Comparison of ENCODE assay signal across 1 cellular context in the genomic region with DNA sequence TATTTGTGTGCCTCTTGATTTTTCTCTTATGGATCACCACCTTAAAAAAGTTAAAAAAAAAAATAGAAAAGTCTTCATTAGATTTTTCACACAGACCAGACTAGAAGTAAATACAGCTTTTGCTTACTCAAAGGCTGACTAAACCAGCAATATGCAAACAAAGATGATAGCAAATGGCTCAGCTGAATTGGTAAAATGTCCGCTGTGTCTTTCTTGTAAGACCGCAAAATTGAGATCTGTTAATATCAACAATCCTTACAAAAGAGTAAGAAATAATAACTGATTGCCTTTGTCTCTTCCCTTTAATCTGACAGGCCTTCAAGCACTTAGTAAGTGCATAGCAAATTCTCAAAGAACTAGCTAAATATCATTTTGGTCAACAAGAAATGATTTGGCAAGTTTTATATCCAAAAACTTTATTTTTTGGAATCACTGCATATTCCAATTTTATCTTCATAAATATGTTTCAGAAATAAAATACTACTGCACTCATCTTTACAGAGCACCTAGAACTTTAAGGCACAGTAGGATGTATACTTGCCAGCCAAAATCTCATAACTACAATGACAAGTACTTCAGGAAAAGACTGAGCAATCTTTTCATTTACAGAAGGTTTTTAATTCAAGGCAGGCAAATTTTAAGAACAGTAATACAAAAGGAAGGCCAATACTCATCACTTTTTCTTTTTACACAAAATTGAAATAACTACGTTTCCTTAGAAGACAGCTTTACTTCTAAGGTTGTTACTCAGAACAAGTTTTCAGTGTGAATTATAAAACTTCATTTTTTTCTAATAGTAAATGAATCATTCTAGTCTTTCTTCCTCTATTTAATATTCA.
TF ChIP-seq lines count a peak whose summit lies in the region.

No MANE protein-coding gene starts in this region.

TF ChIP-seq in K562, 482 proteins besides CTCF, POLR2A, EP300 and RAD21:
- 0 out of 2 replicates have a peak, but pooled peaks have one; percentile 10 for TF ChIP-seq ZNF644 (tag; IDR thresholded peaks at IDR 0.05; ENCODE audit: low read depth)
- TF ChIP-seq, protein P1, sequence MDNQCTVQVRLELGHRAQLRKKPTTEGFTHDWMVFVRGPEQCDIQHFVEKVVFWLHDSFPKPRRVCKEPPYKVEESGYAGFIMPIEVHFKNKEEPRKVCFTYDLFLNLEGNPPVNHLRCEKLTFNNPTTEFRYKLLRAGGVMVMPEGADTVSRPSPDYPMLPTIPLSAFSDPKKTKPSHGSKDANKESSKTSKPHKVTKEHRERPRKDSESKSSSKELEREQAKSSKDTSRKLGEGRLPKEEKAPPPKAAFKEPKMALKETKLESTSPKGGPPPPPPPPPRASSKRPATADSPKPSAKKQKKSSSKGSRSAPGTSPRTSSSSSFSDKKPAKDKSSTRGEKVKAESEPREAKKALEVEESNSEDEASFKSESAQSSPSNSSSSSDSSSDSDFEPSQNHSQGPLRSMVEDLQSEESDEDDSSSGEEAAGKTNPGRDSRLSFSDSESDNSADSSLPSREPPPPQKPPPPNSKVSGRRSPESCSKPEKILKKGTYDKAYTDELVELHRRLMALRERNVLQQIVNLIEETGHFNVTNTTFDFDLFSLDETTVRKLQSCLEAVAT (IDR thresholded peaks at IDR 0.05) = peak in 1 of 2 experiments; percentile 13; a peak in 1 of 4 replicates
- TF ChIP-seq, protein P2, sequence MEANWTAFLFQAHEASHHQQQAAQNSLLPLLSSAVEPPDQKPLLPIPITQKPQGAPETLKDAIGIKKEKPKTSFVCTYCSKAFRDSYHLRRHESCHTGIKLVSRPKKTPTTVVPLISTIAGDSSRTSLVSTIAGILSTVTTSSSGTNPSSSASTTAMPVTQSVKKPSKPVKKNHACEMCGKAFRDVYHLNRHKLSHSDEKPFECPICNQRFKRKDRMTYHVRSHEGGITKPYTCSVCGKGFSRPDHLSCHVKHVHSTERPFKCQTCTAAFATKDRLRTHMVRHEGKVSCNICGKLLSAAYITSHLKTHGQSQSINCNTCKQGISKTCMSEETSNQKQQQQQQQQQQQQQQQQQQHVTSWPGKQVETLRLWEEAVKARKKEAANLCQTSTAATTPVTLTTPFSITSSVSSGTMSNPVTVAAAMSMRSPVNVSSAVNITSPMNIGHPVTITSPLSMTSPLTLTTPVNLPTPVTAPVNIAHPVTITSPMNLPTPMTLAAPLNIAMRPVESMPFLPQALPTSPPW (CRISPR knock-in tag; IDR thresholded peaks at IDR 0.05) = peak; percentile 10; the same call in 1 of the 2 replicates
- TF ChIP-seq ARID1B (IDR thresholded peaks at IDR 0.05) = no peak
- TF ChIP-seq SAP30 (IDR thresholded peaks at IDR 0.05; ENCODE audit: borderline replicate concordance, insufficient read depth, low read depth, low read length, poor library complexity, severe bottlenecking) = no peak
- TF ChIP-seq ZC3H4 (CRISPR knock-in tag; IDR thresholded peaks at IDR 0.05; ENCODE audit: borderline replicate concordance) = no peak
- no peak for TF ChIP-seq ZBTB33 (CRISPR knock-in tag; IDR thresholded peaks at IDR 0.05)
- TF ChIP-seq HDAC1 (IDR thresholded peaks at IDR 0.05) = no peak
